In genomic region chrX:67044029-67044653, GRCh38 we compare ENCODE assay signal across 1 cellular context.
TF ChIP-seq lines count a peak whose summit lies in the region.

No MANE protein-coding gene starts in this region.

TF ChIP-seq in liver, 16 proteins besides CTCF, POLR2A, EP300 and RAD21 (continued from another document):
- TF ChIP-seq ATF3 (IDR thresholded peaks at IDR 0.05) = peak; percentile 87
- no peak for TF ChIP-seq FOXA1 (IDR thresholded peaks at IDR 0.05)
- peak; percentile 77 for TF ChIP-seq NR2F2 (IDR thresholded peaks at IDR 0.05)
- peak; percentile 80 for TF ChIP-seq MAX (IDR thresholded peaks at IDR 0.05)
- peak; percentile 88 to 94 for TF ChIP-seq JUND (IDR thresholded peaks at IDR 0.05)
- TF ChIP-seq HNF4A (conservative IDR thresholded peaks at IDR 0.05) = peak; percentile 87 to 95
- TF ChIP-seq FOXA2 (IDR thresholded peaks at IDR 0.05) = peak; percentile 69
- peak; percentile 80 for TF ChIP-seq ZBTB33 (IDR thresholded peaks at IDR 0.05)
- TF ChIP-seq RXRA (IDR thresholded peaks at IDR 0.05) = peak; percentile 94 to 98
- TF ChIP-seq TAF1 (conservative IDR thresholded peaks at IDR 0.05) = peak; percentile 77
- TF ChIP-seq GABPA (IDR thresholded peaks at IDR 0.05 in 1 of 2, conservative IDR thresholded peaks at IDR 0.05 in 1 of 2) = no peak
- TF ChIP-seq EGR1 (IDR thresholded peaks at IDR 0.05; ENCODE audit: low read depth in 2 of 2) = peak; percentile 38 to 67
- peak; percentile 72 for TF ChIP-seq YY1 (IDR thresholded peaks at IDR 0.05)
- TF ChIP-seq SP1 (IDR thresholded peaks at IDR 0.05) = peak; percentile 99
